ENCODE assay signal across 32 cellular contexts in the genomic region with DNA sequence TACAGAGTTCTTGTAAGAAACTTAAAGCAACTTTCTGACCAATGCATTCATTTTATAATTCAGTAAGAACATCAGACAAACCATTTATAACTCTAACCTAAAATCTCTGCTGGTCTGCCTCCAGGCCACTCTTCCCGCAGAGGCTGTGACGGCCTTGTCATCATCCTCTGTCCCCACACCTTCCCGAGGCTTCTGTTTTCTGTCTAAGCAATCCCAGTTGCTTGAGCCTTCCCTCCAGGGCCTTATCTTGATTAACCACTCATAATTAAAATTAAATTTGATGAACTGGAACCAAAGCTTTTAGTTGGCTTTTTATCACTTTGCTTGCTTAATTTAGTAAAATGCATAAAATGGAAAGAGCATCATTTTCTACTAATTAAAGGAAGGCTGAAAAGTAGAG.
"Had no signal": no experiment of that assay in that cellular context is flagged by ENCODE, and none has a peak within 500 bp of the region (broad histone marks: within the 10 kb centered on the region; RNA-seq: fewer than 3 reads in every experiment).

No MANE protein-coding gene starts in this region.

- H3K4me1 Mint-ChIP-seq: activated CD4-positive, alpha-beta memory T cell treated with anti-CD3 and anti-CD28 coated beads, Interleukin-2, amount 10 ng/mL, durations not matched to agents 7 days and 5 days; activated CD8-positive, alpha-beta memory T cell treated with anti-CD3 and anti-CD28 coated beads, Interleukin-2, amount 10 ng/mL, durations not matched to agents 7 days and 5 days; activated naive CD8-positive, alpha-beta T cell treated with anti-CD3 and anti-CD28 coated beads for 36 hours; activated T-helper 17 cell treated with anti-CD3 and anti-CD28 coated beads, Interleukin-2, amount 50 U/mL, for 72 hours; central memory CD8-positive, alpha-beta T cell had no signal

- H3K9me3 ChIP-seq: SJCRH30 had no signal

- H3K36me3 ChIP-seq: brain microvascular endothelial cell, SJCRH30 had no signal

- H3K4me3 ChIP-seq: SJCRH30 had no signal

- H3K36me3 Mint-ChIP-seq: activated CD8-positive, alpha-beta memory T cell treated with anti-CD3 and anti-CD28 coated beads, Interleukin-2, amount 10 ng/mL, durations not matched to agents 7 days and 5 days; activated naive CD8-positive, alpha-beta T cell treated with anti-CD3 and anti-CD28 coated beads for 36 hours had no signal

- H3K4me3 Mint-ChIP-seq: activated CD4-positive, alpha-beta memory T cell treated with anti-CD3 and anti-CD28 coated beads, Interleukin-2, amount 10 ng/mL, durations not matched to agents 7 days and 5 days; activated CD8-positive, alpha-beta memory T cell treated with anti-CD3 and anti-CD28 coated beads, Interleukin-2, amount 10 ng/mL, durations not matched to agents 7 days and 5 days; activated naive CD8-positive, alpha-beta T cell treated with anti-CD3 and anti-CD28 coated beads for 36 hours; activated T-helper 17 cell treated with anti-CD3 and anti-CD28 coated beads, Interleukin-2, amount 50 U/mL, for 72 hours; central memory CD8-positive, alpha-beta T cell had no signal

- H3K4me1 ChIP-seq: SJCRH30 had no signal

- ATAC-seq: activated CD8-positive, alpha-beta memory T cell treated with anti-CD3 and anti-CD28 coated beads, Interleukin-2, amount 10 ng/mL, durations not matched to agents 7 days and 5 days; activated T-helper 17 cell treated with anti-CD3 and anti-CD28 coated beads, Interleukin-2, amount 50 U/mL, for 72 hours; PC-3 had no signal

- H3K27ac ChIP-seq: brain microvascular endothelial cell, SJCRH30, VCaP had no signal

- H3K9me3 Mint-ChIP-seq: activated CD4-positive, alpha-beta memory T cell treated with anti-CD3 and anti-CD28 coated beads, Interleukin-2, amount 10 ng/mL, durations not matched to agents 7 days and 5 days; activated naive CD8-positive, alpha-beta T cell treated with anti-CD3 and anti-CD28 coated beads for 36 hours; activated T-helper 17 cell treated with anti-CD3 and anti-CD28 coated beads, Interleukin-2, amount 50 U/mL, for 72 hours; central memory CD8-positive, alpha-beta T cell had no signal

- DNase-seq: activated CD4-positive, alpha-beta memory T cell treated with anti-CD3 and anti-CD28 coated beads, Interleukin-2, amount 10 ng/mL, durations not matched to agents 7 days and 5 days; activated CD4-positive, alpha-beta T cell treated with anti-CD3 and anti-CD28 coated beads for 1 hour; activated CD4-positive, alpha-beta T cell treated with anti-CD3 and anti-CD28 coated beads for 48 hours; activated CD4-positive, CD25-positive, alpha-beta regulatory T cell; activated CD8-positive, alpha-beta memory T cell treated with anti-CD3 and anti-CD28 coated beads for 24 hours; activated CD8-positive, alpha-beta memory T cell treated with anti-CD3 and anti-CD28 coated beads, Interleukin-2, amount 10 ng/mL, durations not matched to agents 7 days and 5 days; activated CD8-positive, alpha-beta memory T cell treated with anti-CD3 and anti-CD28 coated beads, Interleukin-2, amount 50 U/mL, for 48 hours; activated effector memory CD4-positive, alpha-beta T cell treated with anti-CD3 and anti-CD28 coated beads, Interleukin-2, amount 50 U/mL, for 16 hours; activated naive CD4-positive, alpha-beta T cell; activated naive CD4-positive, alpha-beta T cell treated with anti-CD3 and anti-CD28 coated beads, Interleukin-2, amount 50 U/mL, for 16 hours; activated naive CD8-positive, alpha-beta T cell treated with anti-CD3 and anti-CD28 coated beads for 36 hours; activated T-cell treated with anti-CD3 and anti-CD28 coated beads, Interleukin-2, amount 50 U/mL, for 48 hours; amniotic stem cell; aorta; brain microvascular endothelial cell; NCI-H1105 treated with DMSO at 0.1 percent for 48 hours; NCI-H1436; NCI-H1694; NCI-H1930; NCI-H2081 treated with DMSO at 0.1 percent for 48 hours; NCI-H345; NCI-H524 treated with DMSO at 0.1 percent for 48 hours; PC-3; SHP77; SJCRH30; SW 1271; T-helper 1 cell; T-helper 2 cell; T-helper 9 cell had no signal

- H3K27ac Mint-ChIP-seq: activated CD4-positive, alpha-beta memory T cell treated with anti-CD3 and anti-CD28 coated beads, Interleukin-2, amount 10 ng/mL, durations not matched to agents 7 days and 5 days; activated CD8-positive, alpha-beta memory T cell treated with anti-CD3 and anti-CD28 coated beads, Interleukin-2, amount 10 ng/mL, durations not matched to agents 7 days and 5 days; activated naive CD8-positive, alpha-beta T cell treated with anti-CD3 and anti-CD28 coated beads for 36 hours; activated T-helper 17 cell treated with anti-CD3 and anti-CD28 coated beads, Interleukin-2, amount 50 U/mL, for 72 hours had no signal

- H3K27me3 ChIP-seq: brain microvascular endothelial cell, SJCRH30 had no signal
